17 cellular contexts compared by ENCODE assay signal in genomic region chr7:30989008-30989823, GRCh38. TPM values are rescaled to one million over a fixed set of nuclear protein-coding genes. Genes with fewer than 3 reads are reported as not detected.
DNase-seq lines count a peak whose midpoint lies in the region; ATAC-seq, FAIRE-seq and TF ChIP-seq lines count a peak whose summit lies in the region.
"Had no signal": no experiment of that assay in that cellular context is flagged by ENCODE, and none has a peak within 500 bp of the region (broad histone marks: within the 10 kb centered on the region; RNA-seq: fewer than 3 reads in every experiment).

No MANE protein-coding gene starts in this region.

- H3K9me3 Mint-ChIP-seq in brain (peaks cover 0 to 5% (median 4%) of the 10 kb centered on the region in 5 experiments), nephron progenitor cell (no peaks in the 10 kb centered on the region)
- no peaks in the 10 kb centered on the region for H3K9me3 Mint-ChIP-seq in activated CD4-positive, alpha-beta T cell treated with anti-CD3 and anti-CD28 coated beads for 36 hours (ENCODE audit: low read depth)

- H3K27me3 Mint-ChIP-seq in brain (peaks cover 9% of the 10 kb centered on the region), nephron progenitor cell (ENCODE audit: low read depth, poor library complexity) (peaks cover 41% of the 10 kb centered on the region)
- peaks cover 21% of the 10 kb centered on the region for H3K27me3 Mint-ChIP-seq in activated CD4-positive, alpha-beta T cell treated with anti-CD3 and anti-CD28 coated beads for 36 hours

- 63% methylated on average over 14 of the region's 16 CpGs for WGBS in A549 (ENCODE audit: missing lambda C conversion rate)

- intact Hi-C loops in activated CD4-positive, alpha-beta T cell treated with anti-CD3 and anti-CD28 coated beads for 36 hours (cut with DNase I, micrococcal nuclease), result loop anchor here in 1 of 2 experiments (10.0 kb wide), 2 partner anchors 496 to 746 kb away; no protein-coding TSS in a partner anchor
- intact Hi-C loops in left cardiac atrium (cut with DNase I), result loop anchor here in 1 of 2 donors (5.0 kb wide), 1 partner anchor 133 kb away; no protein-coding TSS in a partner anchor

- DNase-seq in A549 (ENCODE audit: low read depth in 1 of 2, low spot score in 1 of 2) (no peak), NCI-H69 (lab: John Stamatoyannopoulos, UW) (peak; percentile 34), nephron progenitor cell (no peak), left cardiac atrium (no peak)
- DNase-seq in activated CD4-positive, alpha-beta T cell treated with anti-CD3 and anti-CD28 coated beads for 36 hours, result no peak
- DNase-seq: GF-D8, NCI-H1417 treated with DMSO at 0.1 percent for 48 hours, NCI-H1930, SJCRH30 had no signal

- no peak for TF ChIP-seq RAD21 in A549 (conservative IDR thresholded peaks at IDR 0.05 in 1 of 2, IDR thresholded peaks at IDR 0.05 in 1 of 2)

- H3K4me2 ChIP-seq in A549, result peak overlapping the region; percentile 48

- peaks cover 86% of the 10 kb centered on the region for H3K4me1 Mint-ChIP-seq in brain
- peaks cover 62% of the 10 kb centered on the region for H3K4me1 Mint-ChIP-seq in nephron progenitor cell
- H3K4me1 Mint-ChIP-seq in activated CD4-positive, alpha-beta T cell treated with anti-CD3 and anti-CD28 coated beads for 36 hours, result no peaks in the 10 kb centered on the region

- TF ChIP-seq EP300 in A549 (IDR thresholded peaks at IDR 0.05), result no peak

- POLR2A ChIA-PET in A549 (lab: Yijun Ruan, JAX), result no interaction called here
- POLR2A ChIA-PET in activated CD4-positive, alpha-beta T cell treated with anti-CD3 and anti-CD28 coated beads for 36 hours (lab: Charles Lee), result no interaction called here

- CTCF ChIA-PET in A549 (lab: Yijun Ruan, JAX), result interaction anchor here (0.8 to 5.4 kb wide), 6 partner anchors 10 to 145 kb away, joined by 3 to 55 read pairs (median 4); no protein-coding TSS in a partner anchor
- CTCF ChIA-PET in activated CD4-positive, alpha-beta T cell treated with anti-CD3 and anti-CD28 coated beads for 36 hours (lab: Charles Lee), result interaction anchor here (0.5 to 0.6 kb wide), 2 partner anchors 42 to 243 kb away, joined by 3 read pairs; no protein-coding TSS in a partner anchor

- H3K36me3 Mint-ChIP-seq in brain (no peaks in the 10 kb centered on the region), nephron progenitor cell (ENCODE audit: low read depth) (no peaks in the 10 kb centered on the region)
- H3K36me3 Mint-ChIP-seq in activated CD4-positive, alpha-beta T cell treated with anti-CD3 and anti-CD28 coated beads for 36 hours (ENCODE audit: low read depth), result no peaks in the 10 kb centered on the region

- no peak overlapping the region for H3K4me3 ChIP-seq in A549
- H3K4me3 ChIP-seq: SJCRH30 had no signal

- peaks cover 11% of the 10 kb centered on the region for H3K4me1 ChIP-seq in A549
- H3K4me1 ChIP-seq: SJCRH30 had no signal

- H3K27ac Mint-ChIP-seq in brain (peak overlapping the region; percentile 60 to 84 (median 80)), nephron progenitor cell (peak overlapping the region; percentile 55)
- H3K27ac Mint-ChIP-seq in activated CD4-positive, alpha-beta T cell treated with anti-CD3 and anti-CD28 coated beads for 36 hours, result no peak overlapping the region

- H3K4me3 Mint-ChIP-seq in brain (no peak overlapping the region), nephron progenitor cell (peak overlapping the region; percentile 41)
- H3K4me3 Mint-ChIP-seq in activated CD4-positive, alpha-beta T cell treated with anti-CD3 and anti-CD28 coated beads for 36 hours, result no peak overlapping the region

- TF ChIP-seq CTCF in A549 (IDR thresholded peaks at IDR 0.05), result no peak
- no peak for TF ChIP-seq CTCF in brain (conservative IDR thresholded peaks at IDR 0.05)
- TF ChIP-seq CTCF in nephron progenitor cell (IDR thresholded peaks at IDR 0.05), result no peak

- no peak for FAIRE-seq in A549 (lab: Jason Lieb, UNC)
- FAIRE-seq: H54, HTR-8/SVneo had no signal

- ATAC-seq in A549 (no peak), GM18520 (IDR thresholded peaks at IDR 0.05; ENCODE audit: unreplicated experiment) (no peak), GM21367 (IDR thresholded peaks at IDR 0.05; ENCODE audit: unreplicated experiment) (no peak), left cardiac atrium (no peak)
- no peak for ATAC-seq in activated CD4-positive, alpha-beta T cell treated with anti-CD3 and anti-CD28 coated beads for 36 hours

- no peaks in the 10 kb centered on the region for H3K9me3 ChIP-seq in A549
- H3K9me3 ChIP-seq: SJCRH30 had no signal

- H3K27ac ChIP-seq in A549, result peak overlapping the region in 1 of 2 experiments; percentile 63; a peak in 2 of 6 replicates
- H3K27ac ChIP-seq: HL-60, SJCRH30 had no signal

- no peak for TF ChIP-seq POLR2A in A549 (IDR thresholded peaks at IDR 0.05; ENCODE audit: low read length)

TF ChIP-seq in A549, 52 proteins besides CTCF, POLR2A, EP300 and RAD21:
- no peak for TF ChIP-seq HOXB13 (CRISPR knock-in tag; IDR thresholded peaks at IDR 0.05; ENCODE audit: low read depth)
- TF ChIP-seq JUN (IDR thresholded peaks at IDR 0.05), result no peak
- no peak for TF ChIP-seq HOXA7 (CRISPR knock-in tag; IDR thresholded peaks at IDR 0.05)
- no peak for TF ChIP-seq REST (IDR thresholded peaks at IDR 0.05)
- TF ChIP-seq MYC (IDR thresholded peaks at IDR 0.05; ENCODE audit: borderline replicate concordance, low read length), result no peak
- no peak for TF ChIP-seq ESRRA (IDR thresholded peaks at IDR 0.05; ENCODE audit: borderline replicate concordance, low read length)
- no peak for TF ChIP-seq ZSCAN20 (CRISPR knock-in tag; IDR thresholded peaks at IDR 0.05)
- no peak for TF ChIP-seq EHF (CRISPR knock-in tag; IDR thresholded peaks at IDR 0.05)
- TF ChIP-seq RNF2 (IDR thresholded peaks at IDR 0.05; ENCODE audit: borderline replicate concordance, low read depth), result no peak
- no peak for TF ChIP-seq MAFK (IDR thresholded peaks at IDR 0.05; ENCODE audit: partially characterized antibody)
- no peak for TF ChIP-seq NFE2L2 (conservative IDR thresholded peaks at IDR 0.05; ENCODE audit: low read length)
- no peak for TF ChIP-seq CHD4 (IDR thresholded peaks at IDR 0.05; ENCODE audit: borderline replicate concordance)
- TF ChIP-seq RCOR1 (IDR thresholded peaks at IDR 0.05; ENCODE audit: low read depth, low read length), result no peak
- no peak for TF ChIP-seq ZC3H11A (IDR thresholded peaks at IDR 0.05)
- TF ChIP-seq CHD2 (IDR thresholded peaks at IDR 0.05; ENCODE audit: low read length, partially characterized antibody), result no peak
- TF ChIP-seq ZNF302 (CRISPR knock-in tag; IDR thresholded peaks at IDR 0.05), result no peak
- no peak for TF ChIP-seq HEYL (CRISPR knock-in tag; IDR thresholded peaks at IDR 0.05)

RNA-seq across cellular contexts. Expression of gene GHRHR, which starts 25.5 kb away (rescaled TPM):
- polyA plus RNA-seq in A549 (2011; rRNA removed), result not detected in 2 replicates
- not detected in 2 replicates for polyA plus RNA-seq in A549 (2012; cell fraction: cytosol; rRNA removed)
- not detected in 2 replicates for polyA plus RNA-seq in A549 (2012; cell fraction: nucleus; rRNA removed)
- not detected in 3 replicates for polyA plus RNA-seq in A549 (2017; fragmentation: RNase III; extraction: RNeasy Plus Mini Kit Qiagen cat#74134 plus additional on column Dnase treatment)
- polyA minus RNA-seq in A549 (2011; rRNA and poly(A)+ RNA removed), result not detected in 2 replicates
- 1.6 TPM for polyA plus RNA-seq in brain (ENCODE audit: insufficient read depth, low read depth, low replicate concordance)
- not detected for total RNA-seq in activated CD4-positive, alpha-beta T cell treated with anti-CD3 and anti-CD28 coated beads for 36 hours
- not detected for total RNA-seq in left cardiac atrium
- total RNA-seq: A673, Daoy, SJCRH30 had no signal
